2 cellular contexts compared by ENCODE assay signal in the genomic region with DNA sequence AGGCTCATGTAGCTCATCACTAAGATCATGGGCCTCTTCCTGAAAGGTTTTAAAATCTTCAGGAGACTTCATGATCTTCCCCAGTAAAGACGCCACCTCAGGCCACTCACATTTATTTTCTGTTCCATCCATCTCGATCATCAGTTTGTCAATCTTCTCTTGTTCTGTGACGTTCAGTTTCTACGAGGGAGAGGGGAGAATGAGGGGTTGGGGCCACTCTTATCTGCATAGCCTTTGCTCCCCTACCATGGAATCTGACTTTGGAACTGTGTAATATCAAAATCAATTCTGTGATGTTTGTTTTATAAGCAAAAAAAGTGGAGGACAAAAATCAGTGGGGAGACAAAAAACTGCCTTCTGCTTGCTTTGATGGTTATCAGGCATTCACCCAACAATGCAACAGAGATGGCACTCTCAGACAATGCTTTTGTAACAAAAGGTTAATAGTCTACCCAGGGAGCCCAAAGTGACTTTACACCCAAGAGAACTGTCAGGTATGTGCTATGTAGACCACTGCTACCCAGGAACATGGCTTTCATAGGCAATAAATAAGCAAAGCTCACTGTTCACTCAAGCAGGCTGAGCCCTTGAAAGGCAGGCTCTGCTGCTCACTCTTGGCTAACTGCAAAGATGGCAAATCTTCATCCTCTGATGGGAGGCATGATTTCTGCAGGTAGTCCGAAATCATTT.
TF ChIP-seq lines count a peak whose summit lies in the region.

No MANE protein-coding gene starts in this region.

TF ChIP-seq in HepG2, 621 proteins besides CTCF, POLR2A, EP300 and RAD21 (continues in another document):
- no peak for TF ChIP-seq ZNF749 (CRISPR knock-in tag; IDR thresholded peaks at IDR 0.05; ENCODE audit: borderline replicate concordance)
- 0 out of 2 replicates have a peak, but pooled peaks have one; percentile 39 for TF ChIP-seq SOX13 (IDR thresholded peaks at IDR 0.05)
- TF ChIP-seq SOX13 (CRISPR knock-in tag; conservative IDR thresholded peaks at IDR 0.05 in 1 of 2, IDR thresholded peaks at IDR 0.05 in 1 of 2), result peak in 1 of 2 experiments; percentile 45; a peak in 1 of 4 replicates
- 0 out of 2 replicates have a peak, but pooled peaks have one; percentile 26 for TF ChIP-seq ZNF335 (CRISPR knock-in tag; IDR thresholded peaks at IDR 0.05)
- TF ChIP-seq AKAP8 (CRISPR knock-in tag; IDR thresholded peaks at IDR 0.05), result peak; percentile 77; the same call in 1 of the 2 replicates
- TF ChIP-seq, protein P1, sequence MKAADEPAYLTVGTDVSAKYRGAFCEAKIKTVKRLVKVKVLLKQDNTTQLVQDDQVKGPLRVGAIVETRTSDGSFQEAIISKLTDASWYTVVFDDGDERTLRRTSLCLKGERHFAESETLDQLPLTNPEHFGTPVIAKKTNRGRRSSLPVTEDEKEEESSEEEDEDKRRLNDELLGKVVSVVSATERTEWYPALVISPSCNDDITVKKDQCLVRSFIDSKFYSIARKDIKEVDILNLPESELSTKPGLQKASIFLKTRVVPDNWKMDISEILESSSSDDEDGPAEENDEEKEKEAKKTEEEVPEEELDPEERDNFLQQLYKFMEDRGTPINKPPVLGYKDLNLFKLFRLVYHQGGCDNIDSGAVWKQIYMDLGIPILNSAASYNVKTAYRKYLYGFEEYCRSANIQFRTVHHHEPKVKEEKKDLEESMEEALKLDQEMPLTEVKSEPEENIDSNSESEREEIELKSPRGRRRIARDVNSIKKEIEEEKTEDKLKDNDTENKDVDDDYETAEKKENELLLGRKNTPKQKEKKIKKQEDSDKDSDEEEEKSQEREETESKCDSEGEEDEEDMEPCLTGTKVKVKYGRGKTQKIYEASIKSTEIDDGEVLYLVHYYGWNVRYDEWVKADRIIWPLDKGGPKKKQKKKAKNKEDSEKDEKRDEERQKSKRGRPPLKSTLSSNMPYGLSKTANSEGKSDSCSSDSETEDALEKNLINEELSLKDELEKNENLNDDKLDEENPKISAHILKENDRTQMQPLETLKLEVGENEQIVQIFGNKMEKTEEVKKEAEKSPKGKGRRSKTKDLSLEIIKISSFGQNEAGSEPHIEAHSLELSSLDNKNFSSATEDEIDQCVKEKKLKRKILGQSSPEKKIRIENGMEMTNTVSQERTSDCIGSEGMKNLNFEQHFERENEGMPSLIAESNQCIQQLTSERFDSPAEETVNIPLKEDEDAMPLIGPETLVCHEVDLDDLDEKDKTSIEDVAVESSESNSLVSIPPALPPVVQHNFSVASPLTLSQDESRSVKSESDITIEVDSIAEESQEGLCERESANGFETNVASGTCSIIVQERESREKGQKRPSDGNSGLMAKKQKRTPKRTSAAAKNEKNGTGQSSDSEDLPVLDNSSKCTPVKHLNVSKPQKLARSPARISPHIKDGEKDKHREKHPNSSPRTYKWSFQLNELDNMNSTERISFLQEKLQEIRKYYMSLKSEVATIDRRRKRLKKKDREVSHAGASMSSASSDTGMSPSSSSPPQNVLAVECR (CRISPR knock-in tag; IDR thresholded peaks at IDR 0.05; ENCODE audit: borderline replicate concordance), result no peak
- no peak for TF ChIP-seq KDM4B (CRISPR knock-in tag; IDR thresholded peaks at IDR 0.05)
- no peak for TF ChIP-seq ZBTB38 (CRISPR knock-in tag; IDR thresholded peaks at IDR 0.05)
- TF ChIP-seq ZC3H4 (CRISPR knock-in tag; IDR thresholded peaks at IDR 0.05; ENCODE audit: borderline replicate concordance), result peak; percentile 79
- TF ChIP-seq ZNF616 (CRISPR knock-in tag; IDR thresholded peaks at IDR 0.05; ENCODE audit: low read depth), result no peak
- no peak for TF ChIP-seq KAT2B (IDR thresholded peaks at IDR 0.05; ENCODE audit: borderline replicate concordance, low read depth, low read length)
- TF ChIP-seq SMC3 (IDR thresholded peaks at IDR 0.05; ENCODE audit: low read length), result no peak
- peak; percentile 78; the same call in 1 of the 2 replicates for TF ChIP-seq SSRP1 (CRISPR knock-in tag; IDR thresholded peaks at IDR 0.05)
- TF ChIP-seq POGZ (CRISPR knock-in tag; IDR thresholded peaks at IDR 0.05), result no peak
- TF ChIP-seq RBFOX2 (IDR thresholded peaks at IDR 0.05; ENCODE audit: low read depth, low read length), result 0 out of 2 replicates have a peak, but pooled peaks have one; percentile 41
- TF ChIP-seq POLR2G (IDR thresholded peaks at IDR 0.05; ENCODE audit: low read depth, low read length), result peak; percentile 66; the same call in 1 of the 2 replicates
- TF ChIP-seq ZNF589 (CRISPR knock-in tag; conservative IDR thresholded peaks at IDR 0.05), result no peak
- no peak for TF ChIP-seq RARA (CRISPR knock-in tag; IDR thresholded peaks at IDR 0.05)
- TF ChIP-seq, protein P2, sequence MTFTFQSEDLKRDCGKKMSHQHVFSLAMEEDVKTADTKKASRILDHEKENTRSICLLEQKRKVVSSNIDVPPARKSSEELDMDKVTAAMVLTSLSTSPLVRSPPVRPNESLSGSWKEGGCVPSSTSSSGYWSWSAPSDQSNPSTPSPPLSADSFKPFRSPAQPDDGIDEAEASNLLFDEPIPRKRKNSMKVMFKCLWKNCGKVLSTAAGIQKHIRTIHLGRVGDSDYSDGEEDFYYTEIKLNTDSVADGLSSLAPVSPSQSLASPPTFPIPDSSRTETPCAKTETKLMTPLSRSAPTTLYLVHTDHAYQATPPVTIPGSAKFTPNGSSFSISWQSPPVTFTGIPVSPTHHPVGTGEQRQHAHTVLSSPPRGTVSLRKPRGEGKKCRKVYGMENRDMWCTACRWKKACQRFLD (CRISPR knock-in tag; IDR thresholded peaks at IDR 0.05; ENCODE audit: borderline replicate concordance), result no peak
- TF ChIP-seq HDAC1 (CRISPR knock-in tag; IDR thresholded peaks at IDR 0.05), result 0 out of 2 replicates have a peak, but pooled peaks have one; percentile 20
- no peak for TF ChIP-seq ZNF543 (CRISPR knock-in tag; IDR thresholded peaks at IDR 0.05)
- TF ChIP-seq ZFP36 (IDR thresholded peaks at IDR 0.05; ENCODE audit: borderline replicate concordance, low read depth, low read length, partially characterized antibody), result no peak
- TF ChIP-seq CREB1 (IDR thresholded peaks at IDR 0.05), result no peak
- TF ChIP-seq CREB1 (CRISPR knock-in tag; IDR thresholded peaks at IDR 0.05), result 0 out of 2 replicates have a peak, but pooled peaks have one; percentile 19
- TF ChIP-seq RBAK (CRISPR knock-in tag; IDR thresholded peaks at IDR 0.05), result no peak
- TF ChIP-seq EED (CRISPR knock-in tag; IDR thresholded peaks at IDR 0.05), result no peak
- TF ChIP-seq, protein P3, sequence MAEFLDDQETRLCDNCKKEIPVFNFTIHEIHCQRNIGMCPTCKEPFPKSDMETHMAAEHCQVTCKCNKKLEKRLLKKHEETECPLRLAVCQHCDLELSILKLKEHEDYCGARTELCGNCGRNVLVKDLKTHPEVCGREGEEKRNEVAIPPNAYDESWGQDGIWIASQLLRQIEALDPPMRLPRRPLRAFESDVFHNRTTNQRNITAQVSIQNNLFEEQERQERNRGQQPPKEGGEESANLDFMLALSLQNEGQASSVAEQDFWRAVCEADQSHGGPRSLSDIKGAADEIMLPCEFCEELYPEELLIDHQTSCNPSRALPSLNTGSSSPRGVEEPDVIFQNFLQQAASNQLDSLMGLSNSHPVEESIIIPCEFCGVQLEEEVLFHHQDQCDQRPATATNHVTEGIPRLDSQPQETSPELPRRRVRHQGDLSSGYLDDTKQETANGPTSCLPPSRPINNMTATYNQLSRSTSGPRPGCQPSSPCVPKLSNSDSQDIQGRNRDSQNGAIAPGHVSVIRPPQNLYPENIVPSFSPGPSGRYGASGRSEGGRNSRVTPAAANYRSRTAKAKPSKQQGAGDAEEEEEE (CRISPR knock-in tag; IDR thresholded peaks at IDR 0.05; ENCODE audit: borderline replicate concordance), result no peak
- peak; percentile 30; the same call in 1 of the 2 replicates for TF ChIP-seq CREM (IDR thresholded peaks at IDR 0.05)
- no peak for TF ChIP-seq CREM (CRISPR knock-in tag; IDR thresholded peaks at IDR 0.05)
- TF ChIP-seq POLR2AphosphoS5 (IDR thresholded peaks at IDR 0.05; ENCODE audit: low read depth, low read length), result peak; percentile 61

TF ChIP-seq in GM12878, 131 proteins besides CTCF, POLR2A, EP300 and RAD21:
- TF ChIP-seq ZNF24 (IDR thresholded peaks at IDR 0.05) (no peak), PAX5 (IDR thresholded peaks at IDR 0.05; ENCODE audit: borderline replicate concordance, low read depth, low read length) (no peak), NFIC (IDR thresholded peaks at IDR 0.05; ENCODE audit: low read depth, low read length) (0 out of 2 replicates have a peak, but pooled peaks have one; percentile 11), RBBP5 (conservative IDR thresholded peaks at IDR 0.05) (no peak), CHD1 (IDR thresholded peaks at IDR 0.05; ENCODE audit: low read depth, low read length) (no peak), ETV6 (conservative IDR thresholded peaks at IDR 0.05 in 1 of 2, IDR thresholded peaks at IDR 0.05 in 1 of 2; ENCODE audit: borderline replicate concordance in 1 of 2, low read depth in 1 of 2) (no peak), ZNF384 (IDR thresholded peaks at IDR 0.05; ENCODE audit: borderline replicate concordance, low read depth, low read length) (no peak), POLR2AphosphoS2 (IDR thresholded peaks at IDR 0.05; ENCODE audit: low read depth, low read length) (peak; percentile 83; the same call in 1 of the 2 replicates), RAD51 (IDR thresholded peaks at IDR 0.05) (no peak), STAT3 (IDR thresholded peaks at IDR 0.05; ENCODE audit: low read depth, low read length) (no peak), CEBPB (IDR thresholded peaks at IDR 0.05; ENCODE audit: borderline replicate concordance in 1 of 2, low read depth in 2 of 2, low read length in 2 of 2) (no peak), SMARCA5 (IDR thresholded peaks at IDR 0.05) (no peak), DPF2 (IDR thresholded peaks at IDR 0.05) (no peak), RELA (IDR thresholded peaks at IDR 0.05; ENCODE audit: borderline replicate concordance, partially characterized antibody) (no peak), ZNF207 (IDR thresholded peaks at IDR 0.05; ENCODE audit: borderline replicate concordance) (no peak), POLR2AphosphoS5 (IDR thresholded peaks at IDR 0.05; ENCODE audit: low read length) (peak; percentile 65), ESRRA (IDR thresholded peaks at IDR 0.05; ENCODE audit: low read length) (no peak), PML (IDR thresholded peaks at IDR 0.05; ENCODE audit: low read length) (no peak), EED (IDR thresholded peaks at IDR 0.05; ENCODE audit: low read depth) (no peak), ASH2L (IDR thresholded peaks at IDR 0.05; ENCODE audit: borderline replicate concordance, low read depth) (no peak)
- TF ChIP-seq, protein P4, sequence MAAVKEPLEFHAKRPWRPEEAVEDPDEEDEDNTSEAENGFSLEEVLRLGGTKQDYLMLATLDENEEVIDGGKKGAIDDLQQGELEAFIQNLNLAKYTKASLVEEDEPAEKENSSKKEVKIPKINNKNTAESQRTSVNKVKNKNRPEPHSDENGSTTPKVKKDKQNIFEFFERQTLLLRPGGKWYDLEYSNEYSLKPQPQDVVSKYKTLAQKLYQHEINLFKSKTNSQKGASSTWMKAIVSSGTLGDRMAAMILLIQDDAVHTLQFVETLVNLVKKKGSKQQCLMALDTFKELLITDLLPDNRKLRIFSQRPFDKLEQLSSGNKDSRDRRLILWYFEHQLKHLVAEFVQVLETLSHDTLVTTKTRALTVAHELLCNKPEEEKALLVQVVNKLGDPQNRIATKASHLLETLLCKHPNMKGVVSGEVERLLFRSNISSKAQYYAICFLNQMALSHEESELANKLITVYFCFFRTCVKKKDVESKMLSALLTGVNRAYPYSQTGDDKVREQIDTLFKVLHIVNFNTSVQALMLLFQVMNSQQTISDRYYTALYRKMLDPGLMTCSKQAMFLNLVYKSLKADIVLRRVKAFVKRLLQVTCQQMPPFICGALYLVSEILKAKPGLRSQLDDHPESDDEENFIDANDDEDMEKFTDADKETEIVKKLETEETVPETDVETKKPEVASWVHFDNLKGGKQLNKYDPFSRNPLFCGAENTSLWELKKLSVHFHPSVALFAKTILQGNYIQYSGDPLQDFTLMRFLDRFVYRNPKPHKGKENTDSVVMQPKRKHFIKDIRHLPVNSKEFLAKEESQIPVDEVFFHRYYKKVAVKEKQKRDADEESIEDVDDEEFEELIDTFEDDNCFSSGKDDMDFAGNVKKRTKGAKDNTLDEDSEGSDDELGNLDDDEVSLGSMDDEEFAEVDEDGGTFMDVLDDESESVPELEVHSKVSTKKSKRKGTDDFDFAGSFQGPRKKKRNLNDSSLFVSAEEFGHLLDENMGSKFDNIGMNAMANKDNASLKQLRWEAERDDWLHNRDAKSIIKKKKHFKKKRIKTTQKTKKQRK (IDR thresholded peaks at IDR 0.05; ENCODE audit: low read depth, low read length), result no peak
- TF ChIP-seq, protein P5, sequence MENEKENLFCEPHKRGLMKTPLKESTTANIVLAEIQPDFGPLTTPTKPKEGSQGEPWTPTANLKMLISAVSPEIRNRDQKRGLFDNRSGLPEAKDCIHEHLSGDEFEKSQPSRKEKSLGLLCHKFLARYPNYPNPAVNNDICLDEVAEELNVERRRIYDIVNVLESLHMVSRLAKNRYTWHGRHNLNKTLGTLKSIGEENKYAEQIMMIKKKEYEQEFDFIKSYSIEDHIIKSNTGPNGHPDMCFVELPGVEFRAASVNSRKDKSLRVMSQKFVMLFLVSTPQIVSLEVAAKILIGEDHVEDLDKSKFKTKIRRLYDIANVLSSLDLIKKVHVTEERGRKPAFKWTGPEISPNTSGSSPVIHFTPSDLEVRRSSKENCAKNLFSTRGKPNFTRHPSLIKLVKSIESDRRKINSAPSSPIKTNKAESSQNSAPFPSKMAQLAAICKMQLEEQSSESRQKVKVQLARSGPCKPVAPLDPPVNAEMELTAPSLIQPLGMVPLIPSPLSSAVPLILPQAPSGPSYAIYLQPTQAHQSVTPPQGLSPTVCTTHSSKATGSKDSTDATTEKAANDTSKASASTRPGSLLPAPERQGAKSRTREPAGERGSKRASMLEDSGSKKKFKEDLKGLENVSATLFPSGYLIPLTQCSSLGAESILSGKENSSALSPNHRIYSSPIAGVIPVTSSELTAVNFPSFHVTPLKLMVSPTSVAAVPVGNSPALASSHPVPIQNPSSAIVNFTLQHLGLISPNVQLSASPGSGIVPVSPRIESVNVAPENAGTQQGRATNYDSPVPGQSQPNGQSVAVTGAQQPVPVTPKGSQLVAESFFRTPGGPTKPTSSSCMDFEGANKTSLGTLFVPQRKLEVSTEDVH (IDR thresholded peaks at IDR 0.05; ENCODE audit: low read depth, partially characterized antibody), result no peak
